ENCODE assay signal across 8 cellular contexts in genomic region chr1:226643701-226644540, GRCh38.
DNase-seq lines count a peak whose midpoint lies in the region; ATAC-seq lines count a peak whose summit lies in the region.

No MANE protein-coding gene starts in this region.

- no peaks in the 10 kb centered on the region for H3K9me3 Mint-ChIP-seq in T-helper 2 cell treated with Interferon-gamma antibody and Interleukin-4, amounts not matched to agents 5 μg/mL and 100 μg/mL, for 36 hours
- no peaks in the 10 kb centered on the region for H3K9me3 Mint-ChIP-seq in naive B cell

- H3K27me3 Mint-ChIP-seq in T-helper 2 cell treated with Interferon-gamma antibody and Interleukin-4, amounts not matched to agents 5 μg/mL and 100 μg/mL, for 36 hours (ENCODE audit: low read depth) = no peaks in the 10 kb centered on the region
- no peaks in the 10 kb centered on the region for H3K27me3 Mint-ChIP-seq in naive B cell

- H3K4me3 Mint-ChIP-seq in T-helper 2 cell treated with Interferon-gamma antibody and Interleukin-4, amounts not matched to agents 5 μg/mL and 100 μg/mL, for 36 hours = peak overlapping the region; percentile 73
- H3K4me3 Mint-ChIP-seq in naive B cell = peak overlapping the region in 7 of 8 donors; percentile 59 to 91 (median 74)

- H3K36me3 Mint-ChIP-seq in T-helper 2 cell treated with Interferon-gamma antibody and Interleukin-4, amounts not matched to agents 5 μg/mL and 100 μg/mL, for 36 hours (ENCODE audit: low read depth) = peaks cover 48% of the 10 kb centered on the region
- H3K36me3 Mint-ChIP-seq in naive B cell = peaks cover 0 to 8% of the 10 kb centered on the region in 2 donors

- peak overlapping the region; percentile 86 for H3K27ac Mint-ChIP-seq in T-helper 2 cell treated with Interferon-gamma antibody and Interleukin-4, amounts not matched to agents 5 μg/mL and 100 μg/mL, for 36 hours
- peak overlapping the region; percentile 84 to 98 (median 92) for H3K27ac Mint-ChIP-seq in naive B cell

- H3K4me1 Mint-ChIP-seq in T-helper 2 cell treated with Interferon-gamma antibody and Interleukin-4, amounts not matched to agents 5 μg/mL and 100 μg/mL, for 36 hours (ENCODE audit: low read depth) = peaks cover 29% of the 10 kb centered on the region
- H3K4me1 Mint-ChIP-seq in naive B cell = peaks cover 50 to 70% (median 67%) of the 10 kb centered on the region in 3 donors

- ATAC-seq in GM18858 (IDR thresholded peaks at IDR 0.05; ENCODE audit: unreplicated experiment) (peak; percentile 39), HG02798 (IDR thresholded peaks at IDR 0.05; ENCODE audit: poor library complexity, unreplicated experiment) (peak; percentile 48), naive B cell (ENCODE audit: low read depth in 2 of 2) (peak; percentile 81 to 83), GM18873 (IDR thresholded peaks at IDR 0.05; ENCODE audit: low FRiP score, unreplicated experiment) (no peak)

- DNase-seq in T-helper 2 cell treated with Interferon-gamma antibody and Interleukin-4, amounts not matched to agents 5 μg/mL and 100 μg/mL, for 36 hours (ENCODE audit: low spot score) = no peak
- DNase-seq in naive B cell (peak; percentile 75), putamen (ENCODE audit: low spot score) (no peak), ureter (ENCODE audit: low spot score) (no peak), NCI-H1092 (lab: John Stamatoyannopoulos, UW) (no peak)
